12 cellular contexts compared by ENCODE assay signal in the genomic region with DNA sequence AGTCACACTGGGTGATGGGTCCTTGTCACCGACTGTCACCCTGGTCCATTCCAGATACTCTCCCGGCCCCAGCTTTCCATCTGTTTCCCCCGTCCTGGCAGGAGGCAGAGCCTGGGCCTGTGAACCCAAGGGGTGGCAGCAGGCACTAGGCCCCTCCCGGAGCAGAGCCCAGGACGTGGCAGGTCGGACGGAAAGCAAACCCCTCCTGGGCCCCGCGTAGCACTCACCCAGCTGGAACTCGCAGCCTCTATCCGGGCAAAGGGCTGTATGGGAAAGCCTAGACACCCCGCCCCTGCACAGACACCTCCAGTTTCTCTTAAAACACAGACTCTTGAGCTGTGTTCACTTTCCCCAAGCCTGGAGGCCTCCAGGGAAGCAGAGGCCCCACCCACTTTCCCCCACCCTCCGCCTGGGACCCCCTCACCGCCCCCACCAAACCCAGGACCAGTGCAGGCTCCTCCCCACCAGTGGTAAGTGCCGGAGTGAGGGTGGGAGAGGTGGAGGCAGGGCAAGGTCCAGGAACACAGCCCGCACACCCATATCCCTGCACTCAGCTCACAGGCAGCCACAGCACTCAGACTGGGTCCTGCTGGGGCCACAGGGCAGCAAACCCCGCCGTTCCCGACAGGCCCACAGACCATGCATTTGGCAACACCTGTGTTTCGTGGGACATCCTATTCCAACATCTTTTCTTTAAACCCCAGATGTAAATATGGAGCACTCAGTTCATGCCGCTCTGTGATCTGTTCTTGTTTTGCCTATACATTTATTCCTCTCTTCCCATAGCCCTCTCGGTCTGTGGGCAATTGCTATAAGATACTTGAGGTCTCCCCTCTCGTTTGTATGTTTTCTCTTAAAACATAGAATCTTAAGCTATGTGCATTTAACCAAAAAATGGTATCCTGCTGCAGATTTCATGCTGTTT.
A peak's percentile ranks its signal among the peaks of the same experiment; 100 is the strongest.
DNase-seq lines count a peak whose midpoint lies in the region; ATAC-seq and TF ChIP-seq lines count a peak whose summit lies in the region.
"Had no signal": no experiment of that assay in that cellular context is flagged by ENCODE, and none has a peak within 500 bp of the region (broad histone marks: within the 10 kb centered on the region; RNA-seq: fewer than 3 reads in every experiment).

No MANE protein-coding gene starts in this region.

- H4K20me1 ChIP-seq in BLaER1 treated with 17β-estradiol and CSF1 and Interleukin-3, amounts not matched to agents 10 nM and 100 nM: no peaks in the 10 kb centered on the region

- POLR2A ChIA-PET in naive thymus-derived CD8-positive, alpha-beta T cell (lab: Charles Lee): interaction anchor here (0.6 to 9.0 kb wide), 22 partner anchors 8 to 1309 kb away, joined by 3 to 153 read pairs (median 4); no protein-coding TSS in a partner anchor

- peak overlapping the region; percentile 54 to 90 (median 75) for H3K27ac Mint-ChIP-seq in IgD-negative memory B cell
- H3K27ac Mint-ChIP-seq in activated naive CD8-positive, alpha-beta T cell: peak overlapping the region; percentile 99
- H3K27ac Mint-ChIP-seq in naive thymus-derived CD8-positive, alpha-beta T cell: peak overlapping the region; percentile 98 to 100 (median 100)

- no peaks in the 10 kb centered on the region for H3K27me3 ChIP-seq in BLaER1 treated with 17β-estradiol and CSF1 and Interleukin-3, amounts not matched to agents 10 nM and 100 nM

- H3K4me1 Mint-ChIP-seq in IgD-negative memory B cell: peaks cover 5 to 8% (median 7%) of the 10 kb centered on the region in 3 donors
- H3K4me1 Mint-ChIP-seq in activated naive CD8-positive, alpha-beta T cell (ENCODE audit: low read depth): peaks cover 70% of the 10 kb centered on the region
- H3K4me1 Mint-ChIP-seq in naive thymus-derived CD8-positive, alpha-beta T cell: peaks cover 33 to 76% (median 67%) of the 10 kb centered on the region in 4 donors

- H3K36me3 Mint-ChIP-seq in IgD-negative memory B cell: peaks cover 4% of the 10 kb centered on the region
- peaks cover 12% of the 10 kb centered on the region for H3K36me3 Mint-ChIP-seq in activated naive CD8-positive, alpha-beta T cell
- H3K36me3 Mint-ChIP-seq in naive thymus-derived CD8-positive, alpha-beta T cell: peaks cover 6 to 23% (median 13%) of the 10 kb centered on the region in 3 donors

- peak overlapping the region; percentile 38 to 68 (median 63); a peak in 18 of 22 replicates for H3K9ac ChIP-seq in BLaER1 treated with 17β-estradiol and CSF1 and Interleukin-3, amounts not matched to agents 10 nM and 100 nM

- H3K27ac ChIP-seq in BLaER1 treated with 17β-estradiol and CSF1 and Interleukin-3, amounts not matched to agents 10 nM and 100 nM: peak overlapping the region; percentile 50 to 77 (median 71); a peak in 21 of 22 replicates
- H3K27ac ChIP-seq: SK-N-MC had no signal

- intact Hi-C loops in Right ventricle myocardium inferior (cut with DNase I): no loop called here

- peak in 4 of 10 donors; percentile 44 to 70 (median 50) for DNase-seq in naive thymus-derived CD8-positive, alpha-beta T cell
- DNase-seq in Right ventricle myocardium inferior (ENCODE audit: missing footprints): no peak
- DNase-seq: NCI-H187 treated with DMSO at 0.1 percent for 48 hours, NCI-H82 had no signal

- H3K9me3 Mint-ChIP-seq in IgD-negative memory B cell: peaks cover 0 to 16% (median 6%) of the 10 kb centered on the region in 3 donors
- H3K9me3 Mint-ChIP-seq in activated naive CD8-positive, alpha-beta T cell (ENCODE audit: low read depth): peaks cover 9% of the 10 kb centered on the region
- H3K9me3 Mint-ChIP-seq in naive thymus-derived CD8-positive, alpha-beta T cell: peaks cover 0 to 34% (median 23%) of the 10 kb centered on the region in 9 donors

- H3K4me3 ChIP-seq in BLaER1 treated with 17β-estradiol and CSF1 and Interleukin-3, amounts not matched to agents 10 nM and 100 nM: peak overlapping the region in 2 of 10 experiments; percentile 10 to 34; a peak in 2 of 20 replicates
- H3K4me3 ChIP-seq: SK-N-MC had no signal

- peak overlapping the region in 3 of 4 donors; percentile 10 to 56 (median 50) for H3K4me3 Mint-ChIP-seq in IgD-negative memory B cell
- H3K4me3 Mint-ChIP-seq in activated naive CD8-positive, alpha-beta T cell: peak overlapping the region; percentile 92
- H3K4me3 Mint-ChIP-seq in naive thymus-derived CD8-positive, alpha-beta T cell: peak overlapping the region; percentile 78 to 95 (median 90)

- peak; percentile 33 to 36 for ATAC-seq in naive thymus-derived CD8-positive, alpha-beta T cell
- ATAC-seq in GM19023 (IDR thresholded peaks at IDR 0.05; ENCODE audit: unreplicated experiment) (no peak), SK-N-SH treated with all-trans-retinoic acid at 6 μM for 48 hours (no peak), GM18868 (IDR thresholded peaks at IDR 0.05; ENCODE audit: unreplicated experiment) (no peak), Right ventricle myocardium inferior (no peak)
- ATAC-seq: esophagus mucosa had no signal

- H3K36me3 ChIP-seq in BLaER1 treated with 17β-estradiol and CSF1 and Interleukin-3, amounts not matched to agents 10 nM and 100 nM: peaks cover 0 to 16% (median 9%) of the 10 kb centered on the region in 11 experiments; a peak in 10 of 22 replicates

- no peaks in the 10 kb centered on the region for H3K27me3 Mint-ChIP-seq in IgD-negative memory B cell
- no peaks in the 10 kb centered on the region for H3K27me3 Mint-ChIP-seq in activated naive CD8-positive, alpha-beta T cell
- no peaks in the 10 kb centered on the region for H3K27me3 Mint-ChIP-seq in naive thymus-derived CD8-positive, alpha-beta T cell

- peak overlapping the region; percentile 71 to 92 (median 85) for H3K4me2 ChIP-seq in BLaER1 treated with 17β-estradiol and CSF1 and Interleukin-3, amounts not matched to agents 10 nM and 100 nM

- H3K4me1 ChIP-seq in BLaER1 treated with 17β-estradiol and CSF1 and Interleukin-3, amounts not matched to agents 10 nM and 100 nM: peaks cover 44 to 70% (median 56%) of the 10 kb centered on the region in 10 experiments

- peaks cover 25 to 39% (median 32%) of the 10 kb centered on the region in 11 experiments for H3K9me3 ChIP-seq in BLaER1 treated with 17β-estradiol and CSF1 and Interleukin-3, amounts not matched to agents 10 nM and 100 nM (replicated peaks in 1 of 11)

TF ChIP-seq in SK-N-SH treated with all-trans-retinoic acid at 6 μM for 48 hours, 23 proteins besides CTCF, POLR2A, EP300 and RAD21 (continues in another document):
- TF ChIP-seq PPARA (CRISPR knock-in tag; IDR thresholded peaks at IDR 0.05; ENCODE audit: borderline replicate concordance) (no peak), ARNTL (CRISPR knock-in tag; IDR thresholded peaks at IDR 0.05; ENCODE audit: borderline replicate concordance, low read depth) (no peak), ZFP3 (CRISPR knock-in tag; IDR thresholded peaks at IDR 0.05) (no peak), GLIS3 (CRISPR knock-in tag; IDR thresholded peaks at IDR 0.05) (no peak), CSDC2 (CRISPR knock-in tag; IDR thresholded peaks at IDR 0.05) (no peak), BACH2 (CRISPR knock-in tag; IDR thresholded peaks at IDR 0.05; ENCODE audit: borderline replicate concordance) (no peak), SNAI2 (CRISPR knock-in tag; IDR thresholded peaks at IDR 0.05) (no peak), OSR1 (CRISPR knock-in tag; IDR thresholded peaks at IDR 0.05) (no peak), ZNF8 (CRISPR knock-in tag; IDR thresholded peaks at IDR 0.05) (no peak), ZNF565 (CRISPR knock-in tag; conservative IDR thresholded peaks at IDR 0.05; ENCODE audit: low read depth) (no peak), ZFP30 (CRISPR knock-in tag; IDR thresholded peaks at IDR 0.05) (no peak), ZC3H10 (CRISPR knock-in tag; IDR thresholded peaks at IDR 0.05) (no peak), ZNF70 (CRISPR knock-in tag; IDR thresholded peaks at IDR 0.05) (no peak), ISL1 (CRISPR knock-in tag; IDR thresholded peaks at IDR 0.05) (no peak)
- TF ChIP-seq, protein P1, sequence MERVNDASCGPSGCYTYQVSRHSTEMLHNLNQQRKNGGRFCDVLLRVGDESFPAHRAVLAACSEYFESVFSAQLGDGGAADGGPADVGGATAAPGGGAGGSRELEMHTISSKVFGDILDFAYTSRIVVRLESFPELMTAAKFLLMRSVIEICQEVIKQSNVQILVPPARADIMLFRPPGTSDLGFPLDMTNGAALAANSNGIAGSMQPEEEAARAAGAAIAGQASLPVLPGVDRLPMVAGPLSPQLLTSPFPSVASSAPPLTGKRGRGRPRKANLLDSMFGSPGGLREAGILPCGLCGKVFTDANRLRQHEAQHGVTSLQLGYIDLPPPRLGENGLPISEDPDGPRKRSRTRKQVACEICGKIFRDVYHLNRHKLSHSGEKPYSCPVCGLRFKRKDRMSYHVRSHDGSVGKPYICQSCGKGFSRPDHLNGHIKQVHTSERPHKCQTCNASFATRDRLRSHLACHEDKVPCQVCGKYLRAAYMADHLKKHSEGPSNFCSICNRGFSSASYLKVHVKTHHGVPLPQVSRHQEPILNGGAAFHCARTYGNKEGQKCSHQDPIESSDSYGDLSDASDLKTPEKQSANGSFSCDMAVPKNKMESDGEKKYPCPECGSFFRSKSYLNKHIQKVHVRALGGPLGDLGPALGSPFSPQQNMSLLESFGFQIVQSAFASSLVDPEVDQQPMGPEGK (CRISPR knock-in tag; IDR thresholded peaks at IDR 0.05; ENCODE audit: borderline replicate concordance): no peak
- TF ChIP-seq, protein P2, sequence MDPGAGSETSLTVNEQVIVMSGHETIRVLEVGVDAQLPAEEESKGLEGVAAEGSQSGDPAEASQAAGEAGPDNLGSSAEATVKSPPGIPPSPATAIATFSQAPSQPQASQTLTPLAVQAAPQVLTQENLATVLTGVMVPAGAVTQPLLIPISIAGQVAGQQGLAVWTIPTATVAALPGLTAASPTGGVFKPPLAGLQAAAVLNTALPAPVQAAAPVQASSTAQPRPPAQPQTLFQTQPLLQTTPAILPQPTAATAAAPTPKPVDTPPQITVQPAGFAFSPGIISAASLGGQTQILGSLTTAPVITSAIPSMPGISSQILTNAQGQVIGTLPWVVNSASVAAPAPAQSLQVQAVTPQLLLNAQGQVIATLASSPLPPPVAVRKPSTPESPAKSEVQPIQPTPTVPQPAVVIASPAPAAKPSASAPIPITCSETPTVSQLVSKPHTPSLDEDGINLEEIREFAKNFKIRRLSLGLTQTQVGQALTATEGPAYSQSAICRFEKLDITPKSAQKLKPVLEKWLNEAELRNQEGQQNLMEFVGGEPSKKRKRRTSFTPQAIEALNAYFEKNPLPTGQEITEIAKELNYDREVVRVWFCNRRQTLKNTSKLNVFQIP (CRISPR knock-in tag; IDR thresholded peaks at IDR 0.05; ENCODE audit: borderline replicate concordance, low read depth): no peak

Comparison
In these comparisons a context has a peak if more than half of its experiments do, and no peak if none do; other contexts are left out.
1. ATAC-seq: peak in naive thymus-derived CD8-positive, alpha-beta T cell (2 of 2); none in GM19023 (single experiment), SK-N-SH treated with all-trans-retinoic acid at 6 μM for 48 hours (single experiment), GM18868 (single experiment) and Right ventricle myocardium inferior (single experiment).
2. Peak in every context shown above with its lines, with median percentiles within 50 percentile points of each other: H3K27ac Mint-ChIP-seq and H3K4me3 Mint-ChIP-seq.